Comparison of ENCODE assay signal across 7 cellular contexts in the genomic region with DNA sequence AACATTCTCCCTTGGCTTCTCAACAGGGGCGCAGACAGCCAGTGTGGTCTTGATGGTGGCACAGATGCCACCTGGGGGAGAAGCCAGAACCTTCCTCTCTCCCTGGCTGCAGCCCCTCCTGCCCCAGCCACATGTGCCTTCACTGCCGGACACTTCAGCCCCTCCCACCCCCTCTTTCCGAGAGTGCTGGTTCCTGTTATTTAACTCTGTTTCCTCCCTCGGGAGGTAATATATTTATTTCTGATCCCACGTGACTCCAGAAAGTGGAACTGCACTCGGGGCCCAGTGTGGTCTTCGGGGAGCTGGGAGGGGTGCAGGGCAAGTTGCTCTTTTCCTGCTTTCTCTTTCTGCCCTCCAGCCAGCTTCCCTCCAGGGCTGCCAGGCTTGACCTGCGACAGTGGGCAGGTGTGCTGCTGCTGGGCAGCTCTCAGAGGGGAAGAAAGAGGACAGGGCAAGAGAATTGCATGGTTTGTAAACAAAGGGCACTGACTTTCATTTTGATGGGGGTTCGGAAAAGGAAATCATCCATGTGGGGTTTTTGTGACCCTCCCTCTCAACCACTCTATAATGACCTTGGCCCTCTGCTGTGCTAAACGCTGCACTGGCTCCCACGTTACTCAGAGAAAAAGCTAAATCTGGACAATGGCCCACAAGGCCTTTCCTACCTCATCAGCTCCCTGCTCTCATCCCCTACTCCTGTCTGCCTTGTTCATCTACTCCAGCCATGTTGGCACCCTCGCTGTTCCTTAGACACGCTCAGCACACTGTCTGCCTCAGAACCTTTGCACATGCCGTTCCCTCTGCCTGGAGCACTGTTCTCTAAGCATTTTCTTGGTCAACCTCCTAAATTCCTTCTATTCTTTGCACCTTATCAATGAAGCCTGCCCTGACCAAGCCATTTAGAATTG. TPM values are rescaled to one million over a fixed set of nuclear protein-coding genes. Genes with fewer than 3 reads are reported as not detected.
DNase-seq lines count a peak whose midpoint lies in the region; ATAC-seq and TF ChIP-seq lines count a peak whose summit lies in the region.

No MANE protein-coding gene starts in this region.

- WGBS in adrenal gland, 4 donors = 44 to 51% (median 49%) methylated on average over 14 of the region's 14 CpGs

- intact Hi-C loops in adrenal gland (cut with DNase I) = no loop called here

- H3K9me3 ChIP-seq in adrenal gland (replicated peaks in 1 of 3) (no peaks in the 10 kb centered on the region), HAP-1 (no peaks in the 10 kb centered on the region)

- peak; percentile 43 for ATAC-seq in GM19043 (IDR thresholded peaks at IDR 0.05; ENCODE audit: low read depth, unreplicated experiment)
- peak; percentile 59 for ATAC-seq in HG03097 (IDR thresholded peaks at IDR 0.05; ENCODE audit: low FRiP score, unreplicated experiment)

- DNase-seq in adrenal gland (peak in 6 of 7 donors; percentile 38 to 69 (median 48)), pons (ENCODE audit: low spot score) (peak; percentile 81), NCI-H446 (lab: John Stamatoyannopoulos, UW) (no peak), HAP-1 (ENCODE audit: low spot score in 2 of 2) (no peak), cerebellar cortex (ENCODE audit: low spot score) (no peak)

- no peak overlapping the region for H3K4me3 ChIP-seq in adrenal gland
- H3K4me3 ChIP-seq in HAP-1 = no peak overlapping the region

- no peaks in the 10 kb centered on the region for H3K36me3 ChIP-seq in adrenal gland (replicated peaks in 1 of 2)
- no peaks in the 10 kb centered on the region for H3K36me3 ChIP-seq in HAP-1 (replicated peaks)

- in situ Hi-C loops in HAP-1 (cut with MboI; ENCODE audit: low sequenced_read_pairs) = no loop called here

- no peak for TF ChIP-seq CTCF in adrenal gland (IDR thresholded peaks at IDR 0.05)

- peak overlapping the region in 2 of 5 donors; percentile 54 to 79 for H3K27ac ChIP-seq in adrenal gland

- peaks cover 0 to 20% of the 10 kb centered on the region in 2 donors for H3K4me1 ChIP-seq in adrenal gland (replicated peaks in 1 of 2)
- H3K4me1 ChIP-seq in HAP-1 = no peaks in the 10 kb centered on the region

- H3K27me3 ChIP-seq in adrenal gland (no peaks in the 10 kb centered on the region), HAP-1 (ENCODE audit: low read depth) (no peaks in the 10 kb centered on the region)

- TF ChIP-seq POLR2A in adrenal gland (IDR thresholded peaks at IDR 0.05) = no peak

RNA-seq across cellular contexts. Expression of gene CIITA, which starts 8.2 kb away (rescaled TPM):
- total RNA-seq in adrenal gland = 10 to 100 TPM in 7 of 8 donors, 1 to 10 TPM in 1; 6.5 to 48.1 (median 20.6) TPM
- polyA plus RNA-seq in adrenal gland = 10 to 100 TPM in 1 of 3 donors, 1 to 10 TPM in 2; 4.4 to 37.2 (median 7.9) TPM

RNA-seq across cellular contexts. Expression of gene TVP23A, which starts 50.2 kb away (rescaled TPM):
- 1 to 10 TPM in 2 of 8 donors, under 1 TPM in 5, not detected in 1; 0.17 to 1.3 (median 0.39) TPM for total RNA-seq in adrenal gland
- polyA plus RNA-seq in adrenal gland = under 1 TPM; 0.40 to 0.80 (median 0.68) TPM

Comparison
In these comparisons a context has a peak if more than half of its experiments do, and no peak if none do; other contexts are left out.
1. DNase-seq: peak in adrenal gland (6 of 7) and pons (single experiment); none in NCI-H446 (0 of 2), HAP-1 (0 of 2) and cerebellar cortex (single experiment).